ENCODE assay signal across 8 cellular contexts in genomic region chr1:156748670-156749428, GRCh38. TPM values are rescaled to one million over a fixed set of nuclear protein-coding genes. Genes with fewer than 3 reads are reported as not detected.
A peak's percentile ranks its signal among the peaks of the same experiment; 100 is the strongest.
DNase-seq lines count a peak whose midpoint lies in the region; ATAC-seq and TF ChIP-seq lines count a peak whose summit lies in the region.

No MANE protein-coding gene starts in this region.

- H3K4me3 Mint-ChIP-seq in WTC11 = peak overlapping the region; percentile 94

- peaks cover 58% of the 10 kb centered on the region for H3K4me1 Mint-ChIP-seq in WTC11

- H3K4me1 ChIP-seq in BLaER1 treated with 17β-estradiol and CSF1 and Interleukin-3, amounts not matched to agents 10 nM and 100 nM = peaks cover 51 to 68% (median 59%) of the 10 kb centered on the region in 10 experiments
- peaks cover 26% of the 10 kb centered on the region for H3K4me1 ChIP-seq in ovary (ENCODE audit: insufficient read depth)

- TF ChIP-seq CTCF in WTC11 (IDR thresholded peaks at IDR 0.05) (no peak), fibroblast of villous mesenchyme (IDR thresholded peaks at IDR 0.05; ENCODE audit: insufficient read depth, low read depth, low read length) (no peak), ovary (IDR thresholded peaks at IDR 0.05) (no peak)

- peak overlapping the region; percentile 95 to 100 (median 99) for H3K9ac ChIP-seq in BLaER1 treated with 17β-estradiol and CSF1 and Interleukin-3, amounts not matched to agents 10 nM and 100 nM

- POLR2A ChIA-PET in WTC11 (lab: Charles Lee) = no interaction called here

- peaks cover 12 to 46% (median 32%) of the 10 kb centered on the region in 11 experiments for H3K36me3 ChIP-seq in BLaER1 treated with 17β-estradiol and CSF1 and Interleukin-3, amounts not matched to agents 10 nM and 100 nM
- no peaks in the 10 kb centered on the region for H3K36me3 ChIP-seq in ovary

- no peak for ATAC-seq in WTC11
- ATAC-seq in HG02798 (IDR thresholded peaks at IDR 0.05; ENCODE audit: poor library complexity, unreplicated experiment) = no peak
- no peak for ATAC-seq in HG02970 (IDR thresholded peaks at IDR 0.05; ENCODE audit: low FRiP score, unreplicated experiment)

- H3K9me3 ChIP-seq in BLaER1 treated with 17β-estradiol and CSF1 and Interleukin-3, amounts not matched to agents 10 nM and 100 nM (replicated peaks in 1 of 11) = no peaks in the 10 kb centered on the region
- no peaks in the 10 kb centered on the region for H3K9me3 ChIP-seq in ovary

- peak overlapping the region; percentile 87 to 99 (median 98) for H3K4me3 ChIP-seq in BLaER1 treated with 17β-estradiol and CSF1 and Interleukin-3, amounts not matched to agents 10 nM and 100 nM
- H3K4me3 ChIP-seq in fibroblast of villous mesenchyme (ENCODE audit: low read depth, low read length) (peak overlapping the region; percentile 87), ovary (peak overlapping the region; percentile 66)

- peak overlapping the region; percentile 93 to 100 (median 99) for H3K27ac ChIP-seq in BLaER1 treated with 17β-estradiol and CSF1 and Interleukin-3, amounts not matched to agents 10 nM and 100 nM
- peak overlapping the region; percentile 93 to 96 for H3K27ac ChIP-seq in ovary

- peaks cover 10% of the 10 kb centered on the region; the same call in 1 of the 2 replicates for H3K36me3 Mint-ChIP-seq in WTC11

- peak overlapping the region; percentile 90 to 100 (median 100) for H3K4me2 ChIP-seq in BLaER1 treated with 17β-estradiol and CSF1 and Interleukin-3, amounts not matched to agents 10 nM and 100 nM

- no peaks in the 10 kb centered on the region; the same call in 1 of the 2 replicates for H3K27me3 Mint-ChIP-seq in WTC11 (ENCODE audit: low read depth)

- TF ChIP-seq POLR2A in ovary (IDR thresholded peaks at IDR 0.05) = peak; percentile 51

- DNase-seq in HT1080 (ENCODE audit: low read depth) = peak; percentile 63
- DNase-seq in WTC11 (ENCODE audit: low spot score) = no peak
- peak; percentile 72 for DNase-seq in fibroblast of villous mesenchyme (ENCODE audit: low read depth)
- peak; percentile 72 to 81 (median 75) for DNase-seq in ovary
- DNase-seq in SHP77 treated with DMSO at 0.1 percent for 48 hours (lab: John Stamatoyannopoulos, UW) = no peak

- H4K20me1 ChIP-seq in BLaER1 treated with 17β-estradiol and CSF1 and Interleukin-3, amounts not matched to agents 10 nM and 100 nM = peaks cover 0 to 48% (median 27%) of the 10 kb centered on the region in 11 experiments; a peak in 18 of 22 replicates

- H3K27me3 ChIP-seq in BLaER1 treated with 17β-estradiol and CSF1 and Interleukin-3, amounts not matched to agents 10 nM and 100 nM = no peaks in the 10 kb centered on the region
- no peaks in the 10 kb centered on the region for H3K27me3 ChIP-seq in ovary

- no peaks in the 10 kb centered on the region for H3K9me3 Mint-ChIP-seq in WTC11

- 3 to 7% (median 5%) methylated on average over 9 of the region's 9 CpGs for WGBS in ovary, 3 donors

- no peak for TF ChIP-seq EP300 in ovary (IDR thresholded peaks at IDR 0.05)

- CTCF ChIA-PET in WTC11 (lab: Charles Lee) = interaction anchor here (3.2 kb wide), 1 partner anchor 23 kb away, joined by 27 read pairs; no protein-coding TSS in a partner anchor

- H3K27ac Mint-ChIP-seq in WTC11 = peak overlapping the region; percentile 88

- intact Hi-C loops in ovary (cut with DNase I) = no loop called here

TF ChIP-seq in WTC11, 78 proteins besides CTCF, POLR2A, EP300 and RAD21:
- TF ChIP-seq ERG (CRISPR knock-in tag; IDR thresholded peaks at IDR 0.05) = no peak
- no peak for TF ChIP-seq SMAD3 (CRISPR knock-in tag; IDR thresholded peaks at IDR 0.05; ENCODE audit: borderline replicate concordance)
- TF ChIP-seq SOX15 (CRISPR knock-in tag; IDR thresholded peaks at IDR 0.05) = no peak
- TF ChIP-seq GABPB1 (CRISPR knock-in tag; IDR thresholded peaks at IDR 0.05) = 0 out of 2 replicates have a peak, but pooled peaks have one; percentile 28
TF ChIP-seq in WTC11: peak in this region for 1.

RNA-seq across cellular contexts. Expression of gene HDGF, which starts 2.6 kb away (rescaled TPM):
- 522 and 576 TPM in 2 replicates for total RNA-seq in HT1080 (2014; rRNA removed; shearing (Covaris generic))
- 364 and 385 TPM in 2 replicates for polyA plus RNA-seq in HT1080 (2015; cell fraction: cytosol; rRNA removed)
- 227 and 246 TPM in 2 replicates for polyA plus RNA-seq in HT1080 (2015; cell fraction: nucleus; rRNA removed)
- 301 to 339 TPM (median 318 TPM) in 3 replicates for total RNA-seq in WTC11 (2021)
- total RNA-seq in fibroblast of villous mesenchyme = 196 and 197 TPM in 2 replicates
- total RNA-seq in ovary = 100 to 1,000 TPM in 6 of 7 donors, 10 to 100 TPM in 1; 81.1 to 175 (median 146) TPM
- 100 to 1,000 TPM; 104 to 184 TPM for polyA plus RNA-seq in ovary

RNA-seq across cellular contexts. Expression of gene MRPL24, which starts 8.0 kb away (rescaled TPM):
- total RNA-seq in HT1080 (2014; rRNA removed; shearing (Covaris generic)) = 163 and 192 TPM in 2 replicates
- 160 and 175 TPM in 2 replicates for polyA plus RNA-seq in HT1080 (2015; cell fraction: cytosol; rRNA removed)
- polyA plus RNA-seq in HT1080 (2015; cell fraction: nucleus; rRNA removed) = 94.5 and 109 TPM in 2 replicates
- 35.1 to 37.4 TPM (median 35.2 TPM) in 3 replicates for total RNA-seq in WTC11 (2021)
- total RNA-seq in fibroblast of villous mesenchyme = 21.6 and 26.1 TPM in 2 replicates
- total RNA-seq in ovary = 10 to 100 TPM; 23.1 to 83.3 (median 61.8) TPM
- 100 to 1,000 TPM in 1 of 2 donors, 10 to 100 TPM in 1; 71.3 to 173 TPM for polyA plus RNA-seq in ovary

RNA-seq across cellular contexts. Expression of gene PRCC, which starts 18.5 kb away (rescaled TPM):
- total RNA-seq in HT1080 (2014; rRNA removed; shearing (Covaris generic)) = 69.5 and 122 TPM in 2 replicates
- polyA plus RNA-seq in HT1080 (2015; cell fraction: cytosol; rRNA removed) = 59.2 and 73.1 TPM in 2 replicates
- polyA plus RNA-seq in HT1080 (2015; cell fraction: nucleus; rRNA removed) = 77.3 and 85.0 TPM in 2 replicates
- total RNA-seq in WTC11 (2021) (97.4 to 98.5 TPM (median 98.0 TPM) in 3 replicates), fibroblast of villous mesenchyme (19.0 TPM in 2 replicates), ovary (10 to 100 TPM; 24.7 to 65.2 (median 50.9) TPM)
- polyA plus RNA-seq in ovary = 10 to 100 TPM; 38.6 to 72.5 TPM

RNA-seq across cellular contexts. Expression of gene ISG20L2, which starts 20.3 kb away (rescaled TPM):
- 27.6 and 39.8 TPM in 2 replicates for total RNA-seq in HT1080 (2014; rRNA removed; shearing (Covaris generic))
- 44.0 and 45.2 TPM in 2 replicates for polyA plus RNA-seq in HT1080 (2015; cell fraction: cytosol; rRNA removed)
- 32.8 and 38.5 TPM in 2 replicates for polyA plus RNA-seq in HT1080 (2015; cell fraction: nucleus; rRNA removed)
- total RNA-seq in WTC11 (2021) (37.2 to 43.8 TPM (median 42.2 TPM) in 3 replicates), fibroblast of villous mesenchyme (17.4 and 22.9 TPM in 2 replicates), ovary (10 to 100 TPM; 11.7 to 33.8 (median 26.1) TPM)
- 10 to 100 TPM; 13.6 to 58.7 TPM for polyA plus RNA-seq in ovary

RNA-seq across cellular contexts. Expression of gene METTL25B, which starts 20.6 kb away (rescaled TPM):
- total RNA-seq in HT1080 (2014; rRNA removed; shearing (Covaris generic)) = 10.9 and 15.7 TPM in 2 replicates
- 14.2 and 17.3 TPM in 2 replicates for polyA plus RNA-seq in HT1080 (2015; cell fraction: cytosol; rRNA removed)
- polyA plus RNA-seq in HT1080 (2015; cell fraction: nucleus; rRNA removed) = 35.5 and 53.7 TPM in 2 replicates
- 32.0 to 41.0 TPM (median 37.9 TPM) in 3 replicates for total RNA-seq in WTC11 (2021)
- total RNA-seq in fibroblast of villous mesenchyme = 9.0 and 12.5 TPM in 2 replicates
- 10 to 100 TPM; 22.4 to 39.6 (median 33.2) TPM for total RNA-seq in ovary
- polyA plus RNA-seq in ovary = 10 to 100 TPM; 18.1 to 33.2 TPM

Comparison
In these comparisons a context has a peak if more than half of its experiments do, and no peak if none do; other contexts are left out.
1. DNase-seq: peak in HT1080 (single experiment), fibroblast of villous mesenchyme (single experiment) and ovary (5 of 5); none in WTC11 (single experiment) and SHP77 treated with DMSO at 0.1 percent for 48 hours (single experiment).
2. Peak in every context shown above with its lines, with median percentiles within 50 percentile points of each other: H3K4me3 ChIP-seq.